ENCODE assay signal across 12 cellular contexts in the genomic region with DNA sequence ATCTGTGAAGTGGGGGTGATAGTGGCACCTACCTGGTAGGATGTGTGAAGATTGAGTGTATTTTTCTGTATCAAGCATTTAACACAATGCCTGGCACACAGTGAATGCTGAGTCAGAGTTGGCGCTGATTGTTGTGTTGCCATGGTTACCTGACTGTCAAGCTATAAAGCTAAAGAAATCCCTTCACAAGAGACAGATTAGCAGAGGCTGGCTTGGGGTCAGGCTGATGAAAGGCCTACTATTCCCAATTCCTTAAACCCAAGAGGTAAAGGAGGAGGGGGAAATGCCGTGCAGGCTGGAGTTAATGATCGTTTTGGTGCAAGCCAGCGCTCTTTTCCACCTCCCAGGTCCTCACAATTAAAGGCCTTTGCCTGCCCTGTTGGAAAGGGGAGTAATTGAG. TPM values are rescaled to one million over a fixed set of nuclear protein-coding genes. Genes with fewer than 3 reads are reported as not detected.
DNase-seq lines count a peak whose midpoint lies in the region; ATAC-seq and TF ChIP-seq lines count a peak whose summit lies in the region.
"Had no signal": no experiment of that assay in that cellular context is flagged by ENCODE, and none has a peak within 500 bp of the region (broad histone marks: within the 10 kb centered on the region; RNA-seq: fewer than 3 reads in every experiment).

No MANE protein-coding gene starts in this region.

- H3K9me3 Mint-ChIP-seq in activated T-cell treated with anti-CD3 and anti-CD28 coated beads, Interleukin-2, amount 50 U/mL, for 72 hours: no peaks in the 10 kb centered on the region
- peaks cover 1% of the 10 kb centered on the region for H3K9me3 Mint-ChIP-seq in endodermal cell

- no peak for TF ChIP-seq POLR2A in esophagus squamous epithelium (IDR thresholded peaks at IDR 0.05)

- peaks cover 32% of the 10 kb centered on the region for H3K4me1 Mint-ChIP-seq in activated T-cell treated with anti-CD3 and anti-CD28 coated beads, Interleukin-2, amount 50 U/mL, for 72 hours (ENCODE audit: low read depth)
- peaks cover 65% of the 10 kb centered on the region for H3K4me1 Mint-ChIP-seq in endodermal cell

- TF ChIP-seq CTCF in endodermal cell (conservative IDR thresholded peaks at IDR 0.05) (no peak), smooth muscle cell (IDR thresholded peaks at IDR 0.05; ENCODE audit: borderline replicate concordance, insufficient read depth, poor library complexity, severe bottlenecking) (no peak), esophagus squamous epithelium (IDR thresholded peaks at IDR 0.05) (no peak)

- H3K9ac ChIP-seq in NT2/D1 (ENCODE audit: insufficient read length, low read depth) (no peak overlapping the region), endodermal cell (ENCODE audit: extremely low read depth, low read length, poor library complexity, severe bottlenecking) (peak overlapping the region; percentile 47), smooth muscle cell (ENCODE audit: low read depth) (no peak overlapping the region)

- H3K4me1 ChIP-seq in NT2/D1 (ENCODE audit: insufficient read depth, insufficient read length) (peaks cover 15% of the 10 kb centered on the region), endodermal cell (ENCODE audit: control insufficient read depth, insufficient read depth, low read length) (peaks cover 33% of the 10 kb centered on the region), smooth muscle cell (ENCODE audit: low read depth) (peaks cover 56% of the 10 kb centered on the region), esophagus squamous epithelium (peaks cover 0 to 31% (median 6%) of the 10 kb centered on the region in 3 donors)

- H3K27me3 Mint-ChIP-seq in activated T-cell treated with anti-CD3 and anti-CD28 coated beads, Interleukin-2, amount 50 U/mL, for 72 hours (ENCODE audit: low read depth): peaks cover 30% of the 10 kb centered on the region
- peaks cover 3% of the 10 kb centered on the region for H3K27me3 Mint-ChIP-seq in endodermal cell (ENCODE audit: insufficient read depth)

- H3K36me3 ChIP-seq in NT2/D1 (ENCODE audit: insufficient read depth, insufficient read length, low read length) (no peaks in the 10 kb centered on the region), endodermal cell (ENCODE audit: control insufficient read depth, insufficient read depth, low read length) (no peaks in the 10 kb centered on the region), smooth muscle cell (ENCODE audit: low read depth) (no peaks in the 10 kb centered on the region), esophagus squamous epithelium (no peaks in the 10 kb centered on the region)

- WGBS in endodermal cell (ENCODE audit: insufficient coverage in 1 of 2, insufficient read length in 1 of 2), 2 experiments: 77 to 78% methylated on average over 1 to 2 of the region's 4 CpGs
- WGBS in smooth muscle cell (ENCODE audit: low lambda C conversion rate): 47% methylated on average over 4 of the region's 4 CpGs
- 26 to 30% methylated on average over 4 of the region's 4 CpGs for WGBS in esophagus squamous epithelium, 2 donors

- no peaks in the 10 kb centered on the region for H3K79me2 ChIP-seq in smooth muscle cell (ENCODE audit: low read depth)

- no peaks in the 10 kb centered on the region for H3F3A ChIP-seq in smooth muscle cell (ENCODE audit: low read depth)

- H3K4me2 ChIP-seq in smooth muscle cell: no peak overlapping the region

- ATAC-seq in activated T-cell treated with anti-CD3 and anti-CD28 coated beads, Interleukin-2, amount 50 U/mL, for 72 hours (replicated peaks in 1 of 2): peak in 1 of 2 donors; percentile 6
- ATAC-seq in GM18861 (IDR thresholded peaks at IDR 0.05; ENCODE audit: unreplicated experiment): no peak

- H2AFZ ChIP-seq in smooth muscle cell (ENCODE audit: low read depth): no peak overlapping the region

- no peaks in the 10 kb centered on the region for H3K36me3 Mint-ChIP-seq in activated T-cell treated with anti-CD3 and anti-CD28 coated beads, Interleukin-2, amount 50 U/mL, for 72 hours (ENCODE audit: insufficient read depth in 2 of 2)
- no peaks in the 10 kb centered on the region for H3K36me3 Mint-ChIP-seq in endodermal cell (ENCODE audit: low read depth)

- no peak overlapping the region for H3K27ac Mint-ChIP-seq in activated T-cell treated with anti-CD3 and anti-CD28 coated beads, Interleukin-2, amount 50 U/mL, for 72 hours
- peak overlapping the region; percentile 89 for H3K27ac Mint-ChIP-seq in endodermal cell

- H3K4me3 Mint-ChIP-seq in activated T-cell treated with anti-CD3 and anti-CD28 coated beads, Interleukin-2, amount 50 U/mL, for 72 hours: no peak overlapping the region
- no peak overlapping the region for H3K4me3 Mint-ChIP-seq in endodermal cell

- H3K27me3 ChIP-seq in NT2/D1 (ENCODE audit: insufficient read depth, insufficient read length) (no peaks in the 10 kb centered on the region), endodermal cell (ENCODE audit: control insufficient read depth, insufficient read depth, low read length, poor library complexity, severe bottlenecking) (no peaks in the 10 kb centered on the region), smooth muscle cell (ENCODE audit: low read depth) (peaks cover under 1% of the 10 kb centered on the region), esophagus squamous epithelium (no peaks in the 10 kb centered on the region)

- H3K9me3 ChIP-seq in NT2/D1 (ENCODE audit: insufficient read depth, low read length) (no peaks in the 10 kb centered on the region), endodermal cell (ENCODE audit: control insufficient read depth, low read length) (peaks cover 10% of the 10 kb centered on the region), smooth muscle cell (replicated peaks; ENCODE audit: low read depth) (no peaks in the 10 kb centered on the region), esophagus squamous epithelium (no peaks in the 10 kb centered on the region)

- intact Hi-C loops in esophagus squamous epithelium (cut with DNase I): no loop called here

- H3K27ac ChIP-seq in endodermal cell (ENCODE audit: low read depth, low read length): peak overlapping the region; percentile 47
- no peak overlapping the region for H3K27ac ChIP-seq in smooth muscle cell (ENCODE audit: low read depth)
- no peak overlapping the region for H3K27ac ChIP-seq in esophagus squamous epithelium
- H3K27ac ChIP-seq: SK-N-MC had no signal

- no peaks in the 10 kb centered on the region for H4K20me1 ChIP-seq in smooth muscle cell (ENCODE audit: low read depth)

- DNase-seq in activated T-cell treated with anti-CD3 and anti-CD28 coated beads, Interleukin-2, amount 50 U/mL, for 72 hours: peak; percentile 5 to 8
- DNase-seq in activated T-cell treated with anti-CD3 and anti-CD28 coated beads, Interleukin-2, amount 50 U/mL, for 1 hour: no peak
- DNase-seq in NT2/D1 (ENCODE audit: low read depth, low spot score) (peak; percentile 74), endodermal cell (peak; percentile 83), renal cortical epithelial cell (ENCODE audit: low read depth) (peak; percentile 30), smooth muscle cell (lab: John Stamatoyannopoulos, UW; ENCODE audit: unreplicated experiment) (no peak), esophagus squamous epithelium (lab: John Stamatoyannopoulos, UW) (no peak)
- DNase-seq: NCI-H1436 had no signal

- H3K4me3 ChIP-seq in NT2/D1 (ENCODE audit: insufficient read length, low read depth) (no peak overlapping the region), endodermal cell (ENCODE audit: low read length) (no peak overlapping the region), smooth muscle cell (no peak overlapping the region), esophagus squamous epithelium (no peak overlapping the region)
- H3K4me3 ChIP-seq: SK-N-MC had no signal

RNA-seq across cellular contexts. Expression of a gene that starts 5.9 kb away (rescaled TPM):
- total RNA-seq in activated T-cell treated with anti-CD3 and anti-CD28 coated beads, Interleukin-2, amount 50 U/mL, for 72 hours: not detected
- total RNA-seq in endodermal cell: 1 to 10 TPM; 1.6 to 1.9 TPM
- 1.4 TPM for polyA plus RNA-seq in endodermal cell (2013, experiment 1 of 2)
- 4.0 TPM for polyA plus RNA-seq in endodermal cell (2013, experiment 2 of 2)
- not detected in 2 replicates for total RNA-seq in renal cortical epithelial cell
- not detected in 2 replicates for total RNA-seq in smooth muscle cell
- polyA plus RNA-seq in smooth muscle cell: not detected in 2 replicates
- not detected for total RNA-seq in esophagus squamous epithelium
- total RNA-seq: pulmonary artery endothelial cell had no signal
- polyA plus RNA-seq: BJ had no signal

Comparison
In these comparisons a context has a peak if more than half of its experiments do, and no peak if none do; other contexts are left out.
1. DNase-seq: peak in activated T-cell treated with anti-CD3 and anti-CD28 coated beads, Interleukin-2, amount 50 U/mL, for 72 hours (2 of 2), NT2/D1 (single experiment), endodermal cell (single experiment) and renal cortical epithelial cell (single experiment); none in activated T-cell treated with anti-CD3 and anti-CD28 coated beads, Interleukin-2, amount 50 U/mL, for 1 hour (single experiment), smooth muscle cell (single experiment) and esophagus squamous epithelium (single experiment).